In the genomic region with DNA sequence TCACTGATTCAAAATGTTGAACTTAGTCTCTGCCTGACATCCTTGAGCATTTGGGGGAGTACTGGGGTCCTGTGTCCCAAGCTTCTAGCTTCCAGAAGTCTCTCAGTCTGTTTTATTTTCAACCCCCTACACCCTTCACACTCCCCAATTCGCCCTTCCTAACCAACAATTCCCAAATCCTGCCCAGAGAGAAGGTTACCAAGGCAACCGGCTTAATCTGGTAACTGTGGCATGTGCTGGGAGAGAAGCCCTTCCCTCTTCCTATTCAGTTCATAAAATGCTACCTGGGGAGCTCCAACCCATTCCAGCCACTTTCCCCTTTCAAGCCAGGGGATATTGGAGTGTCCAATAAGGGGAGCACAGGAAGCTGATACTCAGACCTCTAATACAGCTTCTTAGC, we compare ENCODE assay signal across 1 cellular context.
TF ChIP-seq lines count a peak whose summit lies in the region.

No MANE protein-coding gene starts in this region.

TF ChIP-seq in GM23338, 12 proteins besides CTCF, POLR2A, EP300 and RAD21:
- TF ChIP-seq, protein P1, sequence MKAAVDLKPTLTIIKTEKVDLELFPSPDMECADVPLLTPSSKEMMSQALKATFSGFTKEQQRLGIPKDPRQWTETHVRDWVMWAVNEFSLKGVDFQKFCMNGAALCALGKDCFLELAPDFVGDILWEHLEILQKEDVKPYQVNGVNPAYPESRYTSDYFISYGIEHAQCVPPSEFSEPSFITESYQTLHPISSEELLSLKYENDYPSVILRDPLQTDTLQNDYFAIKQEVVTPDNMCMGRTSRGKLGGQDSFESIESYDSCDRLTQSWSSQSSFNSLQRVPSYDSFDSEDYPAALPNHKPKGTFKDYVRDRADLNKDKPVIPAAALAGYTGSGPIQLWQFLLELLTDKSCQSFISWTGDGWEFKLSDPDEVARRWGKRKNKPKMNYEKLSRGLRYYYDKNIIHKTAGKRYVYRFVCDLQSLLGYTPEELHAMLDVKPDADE (IDR thresholded peaks at IDR 0.05) = no peak
- TF ChIP-seq, protein P2, sequence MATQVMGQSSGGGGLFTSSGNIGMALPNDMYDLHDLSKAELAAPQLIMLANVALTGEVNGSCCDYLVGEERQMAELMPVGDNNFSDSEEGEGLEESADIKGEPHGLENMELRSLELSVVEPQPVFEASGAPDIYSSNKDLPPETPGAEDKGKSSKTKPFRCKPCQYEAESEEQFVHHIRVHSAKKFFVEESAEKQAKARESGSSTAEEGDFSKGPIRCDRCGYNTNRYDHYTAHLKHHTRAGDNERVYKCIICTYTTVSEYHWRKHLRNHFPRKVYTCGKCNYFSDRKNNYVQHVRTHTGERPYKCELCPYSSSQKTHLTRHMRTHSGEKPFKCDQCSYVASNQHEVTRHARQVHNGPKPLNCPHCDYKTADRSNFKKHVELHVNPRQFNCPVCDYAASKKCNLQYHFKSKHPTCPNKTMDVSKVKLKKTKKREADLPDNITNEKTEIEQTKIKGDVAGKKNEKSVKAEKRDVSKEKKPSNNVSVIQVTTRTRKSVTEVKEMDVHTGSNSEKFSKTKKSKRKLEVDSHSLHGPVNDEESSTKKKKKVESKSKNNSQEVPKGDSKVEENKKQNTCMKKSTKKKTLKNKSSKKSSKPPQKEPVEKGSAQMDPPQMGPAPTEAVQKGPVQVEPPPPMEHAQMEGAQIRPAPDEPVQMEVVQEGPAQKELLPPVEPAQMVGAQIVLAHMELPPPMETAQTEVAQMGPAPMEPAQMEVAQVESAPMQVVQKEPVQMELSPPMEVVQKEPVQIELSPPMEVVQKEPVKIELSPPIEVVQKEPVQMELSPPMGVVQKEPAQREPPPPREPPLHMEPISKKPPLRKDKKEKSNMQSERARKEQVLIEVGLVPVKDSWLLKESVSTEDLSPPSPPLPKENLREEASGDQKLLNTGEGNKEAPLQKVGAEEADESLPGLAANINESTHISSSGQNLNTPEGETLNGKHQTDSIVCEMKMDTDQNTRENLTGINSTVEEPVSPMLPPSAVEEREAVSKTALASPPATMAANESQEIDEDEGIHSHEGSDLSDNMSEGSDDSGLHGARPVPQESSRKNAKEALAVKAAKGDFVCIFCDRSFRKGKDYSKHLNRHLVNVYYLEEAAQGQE (IDR thresholded peaks at IDR 0.05; ENCODE audit: unreplicated experiment) = no peak
- no peak for TF ChIP-seq JUNB (IDR thresholded peaks at IDR 0.05; ENCODE audit: unreplicated experiment)
- no peak for TF ChIP-seq ZNF114 (CRISPR knock-in tag; IDR thresholded peaks at IDR 0.05)
- TF ChIP-seq, protein P3, sequence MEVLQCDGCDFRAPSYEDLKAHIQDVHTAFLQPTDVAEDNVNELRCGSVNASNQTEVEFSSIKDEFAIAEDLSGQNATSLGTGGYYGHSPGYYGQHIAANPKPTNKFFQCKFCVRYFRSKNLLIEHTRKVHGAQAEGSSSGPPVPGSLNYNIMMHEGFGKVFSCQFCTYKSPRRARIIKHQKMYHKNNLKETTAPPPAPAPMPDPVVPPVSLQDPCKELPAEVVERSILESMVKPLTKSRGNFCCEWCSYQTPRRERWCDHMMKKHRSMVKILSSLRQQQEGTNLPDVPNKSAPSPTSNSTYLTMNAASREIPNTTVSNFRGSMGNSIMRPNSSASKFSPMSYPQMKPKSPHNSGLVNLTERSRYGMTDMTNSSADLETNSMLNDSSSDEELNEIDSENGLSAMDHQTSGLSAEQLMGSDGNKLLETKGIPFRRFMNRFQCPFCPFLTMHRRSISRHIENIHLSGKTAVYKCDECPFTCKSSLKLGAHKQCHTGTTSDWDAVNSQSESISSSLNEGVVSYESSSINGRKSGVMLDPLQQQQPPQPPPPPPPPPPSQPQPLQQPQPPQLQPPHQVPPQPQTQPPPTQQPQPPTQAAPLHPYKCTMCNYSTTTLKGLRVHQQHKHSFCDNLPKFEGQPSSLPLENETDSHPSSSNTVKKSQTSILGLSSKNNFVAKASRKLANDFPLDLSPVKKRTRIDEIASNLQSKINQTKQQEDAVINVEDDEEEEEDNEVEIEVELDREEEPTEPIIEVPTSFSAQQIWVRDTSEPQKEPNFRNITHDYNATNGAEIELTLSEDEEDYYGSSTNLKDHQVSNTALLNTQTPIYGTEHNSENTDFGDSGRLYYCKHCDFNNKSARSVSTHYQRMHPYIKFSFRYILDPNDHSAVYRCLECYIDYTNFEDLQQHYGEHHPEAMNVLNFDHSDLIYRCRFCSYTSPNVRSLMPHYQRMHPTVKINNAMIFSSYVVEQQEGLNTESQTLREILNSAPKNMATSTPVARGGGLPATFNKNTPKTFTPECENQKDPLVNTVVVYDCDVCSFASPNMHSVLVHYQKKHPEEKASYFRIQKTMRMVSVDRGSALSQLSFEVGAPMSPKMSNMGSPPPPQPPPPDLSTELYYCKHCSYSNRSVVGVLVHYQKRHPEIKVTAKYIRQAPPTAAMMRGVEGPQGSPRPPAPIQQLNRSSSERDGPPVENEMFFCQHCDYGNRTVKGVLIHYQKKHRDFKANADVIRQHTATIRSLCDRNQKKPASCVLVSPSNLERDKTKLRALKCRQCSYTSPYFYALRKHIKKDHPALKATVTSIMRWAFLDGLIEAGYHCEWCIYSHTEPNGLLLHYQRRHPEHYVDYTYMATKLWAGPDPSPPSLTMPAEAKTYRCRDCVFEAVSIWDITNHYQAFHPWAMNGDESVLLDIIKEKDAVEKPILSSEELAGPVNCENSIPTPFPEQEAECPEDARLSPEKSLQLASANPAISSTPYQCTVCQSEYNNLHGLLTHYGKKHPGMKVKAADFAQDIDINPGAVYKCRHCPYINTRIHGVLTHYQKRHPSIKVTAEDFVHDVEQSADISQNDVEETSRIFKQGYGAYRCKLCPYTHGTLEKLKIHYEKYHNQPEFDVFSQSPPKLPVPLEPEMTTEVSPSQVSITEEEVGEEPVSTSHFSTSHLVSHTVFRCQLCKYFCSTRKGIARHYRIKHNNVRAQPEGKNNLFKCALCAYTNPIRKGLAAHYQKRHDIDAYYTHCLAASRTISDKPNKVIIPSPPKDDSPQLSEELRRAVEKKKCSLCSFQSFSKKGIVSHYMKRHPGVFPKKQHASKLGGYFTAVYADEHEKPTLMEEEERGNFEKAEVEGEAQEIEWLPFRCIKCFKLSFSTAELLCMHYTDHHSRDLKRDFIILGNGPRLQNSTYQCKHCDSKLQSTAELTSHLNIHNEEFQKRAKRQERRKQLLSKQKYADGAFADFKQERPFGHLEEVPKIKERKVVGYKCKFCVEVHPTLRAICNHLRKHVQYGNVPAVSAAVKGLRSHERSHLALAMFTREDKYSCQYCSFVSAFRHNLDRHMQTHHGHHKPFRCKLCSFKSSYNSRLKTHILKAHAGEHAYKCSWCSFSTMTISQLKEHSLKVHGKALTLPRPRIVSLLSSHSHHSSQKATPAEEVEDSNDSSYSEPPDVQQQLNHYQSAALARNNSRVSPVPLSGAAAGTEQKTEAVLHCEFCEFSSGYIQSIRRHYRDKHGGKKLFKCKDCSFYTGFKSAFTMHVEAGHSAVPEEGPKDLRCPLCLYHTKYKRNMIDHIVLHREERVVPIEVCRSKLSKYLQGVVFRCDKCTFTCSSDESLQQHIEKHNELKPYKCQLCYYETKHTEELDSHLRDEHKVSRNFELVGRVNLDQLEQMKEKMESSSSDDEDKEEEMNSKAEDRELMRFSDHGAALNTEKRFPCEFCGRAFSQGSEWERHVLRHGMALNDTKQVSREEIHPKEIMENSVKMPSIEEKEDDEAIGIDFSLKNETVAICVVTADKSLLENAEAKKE (CRISPR knock-in tag; IDR thresholded peaks at IDR 0.05) = no peak
- TF ChIP-seq CREB1 (CRISPR knock-in tag; IDR thresholded peaks at IDR 0.05; ENCODE audit: low read depth) = no peak
- TF ChIP-seq POLR2AphosphoS5 (IDR thresholded peaks at IDR 0.05; ENCODE audit: low read depth) = no peak
- no peak for TF ChIP-seq NANOG (IDR thresholded peaks at IDR 0.05; ENCODE audit: borderline replicate concordance)
